Comparison of ENCODE assay signal across 1 cellular context in genomic region chr12:45644521-45644920, GRCh38.
TF ChIP-seq lines count a peak whose summit lies in the region.

No MANE protein-coding gene starts in this region.

TF ChIP-seq in GM12878, 131 proteins besides CTCF, POLR2A, EP300 and RAD21 (continued from another document):
- TF ChIP-seq ASH2L (IDR thresholded peaks at IDR 0.05; ENCODE audit: borderline replicate concordance, low read depth): no peak
- TF ChIP-seq TBL1XR1 (IDR thresholded peaks at IDR 0.05; ENCODE audit: low read depth, low read length): no peak
- TF ChIP-seq, protein P1, sequence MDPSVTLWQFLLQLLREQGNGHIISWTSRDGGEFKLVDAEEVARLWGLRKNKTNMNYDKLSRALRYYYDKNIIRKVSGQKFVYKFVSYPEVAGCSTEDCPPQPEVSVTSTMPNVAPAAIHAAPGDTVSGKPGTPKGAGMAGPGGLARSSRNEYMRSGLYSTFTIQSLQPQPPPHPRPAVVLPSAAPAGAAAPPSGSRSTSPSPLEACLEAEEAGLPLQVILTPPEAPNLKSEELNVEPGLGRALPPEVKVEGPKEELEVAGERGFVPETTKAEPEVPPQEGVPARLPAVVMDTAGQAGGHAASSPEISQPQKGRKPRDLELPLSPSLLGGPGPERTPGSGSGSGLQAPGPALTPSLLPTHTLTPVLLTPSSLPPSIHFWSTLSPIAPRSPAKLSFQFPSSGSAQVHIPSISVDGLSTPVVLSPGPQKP (IDR thresholded peaks at IDR 0.05; ENCODE audit: low read depth, low read length): no peak
- no peak for TF ChIP-seq NRF1 (conservative IDR thresholded peaks at IDR 0.05; ENCODE audit: low read depth, low read length)
- no peak for TF ChIP-seq BACH1 (IDR thresholded peaks at IDR 0.05; ENCODE audit: borderline replicate concordance)
- no peak for TF ChIP-seq IRF3 (IDR thresholded peaks at IDR 0.05)
- TF ChIP-seq JUND (IDR thresholded peaks at IDR 0.05; ENCODE audit: low read depth, low read length): no peak
- TF ChIP-seq IKZF1 (conservative IDR thresholded peaks at IDR 0.05): no peak
- TF ChIP-seq, protein P2, sequence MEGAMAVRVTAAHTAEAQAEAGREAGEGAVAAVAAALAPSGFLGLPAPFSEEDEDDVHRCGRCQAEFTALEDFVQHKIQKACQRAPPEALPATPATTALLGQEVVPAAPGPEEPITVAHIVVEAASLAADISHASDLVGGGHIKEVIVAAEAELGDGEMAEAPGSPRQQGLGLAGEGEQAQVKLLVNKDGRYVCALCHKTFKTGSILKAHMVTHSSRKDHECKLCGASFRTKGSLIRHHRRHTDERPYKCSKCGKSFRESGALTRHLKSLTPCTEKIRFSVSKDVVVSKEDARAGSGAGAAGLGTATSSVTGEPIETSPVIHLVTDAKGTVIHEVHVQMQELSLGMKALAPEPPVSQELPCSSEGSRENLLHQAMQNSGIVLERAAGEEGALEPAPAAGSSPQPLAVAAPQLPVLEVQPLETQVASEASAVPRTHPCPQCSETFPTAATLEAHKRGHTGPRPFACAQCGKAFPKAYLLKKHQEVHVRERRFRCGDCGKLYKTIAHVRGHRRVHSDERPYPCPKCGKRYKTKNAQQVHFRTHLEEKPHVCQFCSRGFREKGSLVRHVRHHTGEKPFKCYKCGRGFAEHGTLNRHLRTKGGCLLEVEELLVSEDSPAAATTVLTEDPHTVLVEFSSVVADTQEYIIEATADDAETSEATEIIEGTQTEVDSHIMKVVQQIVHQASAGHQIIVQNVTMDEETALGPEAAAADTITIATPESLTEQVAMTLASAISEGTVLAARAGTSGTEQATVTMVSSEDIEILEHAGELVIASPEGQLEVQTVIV (IDR thresholded peaks at IDR 0.05; ENCODE audit: borderline replicate concordance, partially characterized antibody): no peak
- no peak for TF ChIP-seq SMAD1 (IDR thresholded peaks at IDR 0.05; ENCODE audit: low read depth, partially characterized antibody)
- no peak for TF ChIP-seq GABPA (IDR thresholded peaks at IDR 0.05; ENCODE audit: low read depth)
